Comparison of ENCODE assay signal across 9 cellular contexts in genomic region chr1:39258925-39259244, GRCh38. TPM values are rescaled to one million over a fixed set of nuclear protein-coding genes. Genes with fewer than 3 reads are reported as not detected.
DNase-seq lines count a peak whose midpoint lies in the region; ATAC-seq and TF ChIP-seq lines count a peak whose summit lies in the region.
"Had no signal": no experiment of that assay in that cellular context is flagged by ENCODE, and none has a peak within 500 bp of the region (broad histone marks: within the 10 kb centered on the region; RNA-seq: fewer than 3 reads in every experiment).

No MANE protein-coding gene starts in this region.

- peaks cover 13% of the 10 kb centered on the region for H3K36me3 Mint-ChIP-seq in MCF 10A (ENCODE audit: insufficient read depth, unreplicated experiment)
- H3K36me3 Mint-ChIP-seq in activated CD8-positive, alpha-beta T cell treated with anti-CD3 and anti-CD28 coated beads, Interleukin-2, amount 10 ng/mL, durations not matched to agents 7 days and 5 days (ENCODE audit: low read depth): peaks cover 39% of the 10 kb centered on the region

- intact Hi-C loops in MCF 10A (cut with micrococcal nuclease): loop anchor here (1.0 kb wide), 4 partner anchors 67 to 161 kb away; no protein-coding TSS in a partner anchor
- intact Hi-C loops in mammary epithelial cell (cut with micrococcal nuclease): loop anchor here (1.0 kb wide), 3 partner anchors 67 to 161 kb away; no protein-coding TSS in a partner anchor
- intact Hi-C loops in lower lobe of right lung (cut with DNase I): loop anchor here (10.0 kb wide), 1 partner anchor 54 kb away; the partner anchor contains the start of gene MACF1
- intact Hi-C loops in tibial artery (cut with DNase I; ENCODE audit: low total_unique reads): loop anchor here (5.0 kb wide), 2 partner anchors 47 to 157 kb away; no protein-coding TSS in a partner anchor

- H3K9me3 ChIP-seq in mammary epithelial cell (replicated peaks; ENCODE audit: insufficient read depth, low read length): no peaks in the 10 kb centered on the region
- H3K9me3 ChIP-seq in lower lobe of right lung: no peaks in the 10 kb centered on the region
- H3K9me3 ChIP-seq in tibial artery: no peaks in the 10 kb centered on the region

- POLR2A ChIA-PET in MCF 10A (lab: Yijun Ruan, JAX): interaction anchor here (0.6 to 3.1 kb wide), 17 partner anchors 9 to 165 kb away, joined by 3 to 54 read pairs (median 4); no protein-coding TSS in a partner anchor
- POLR2A ChIA-PET in activated CD8-positive, alpha-beta T cell treated with anti-CD3 and anti-CD28 coated beads, Interleukin-2, amount 10 ng/mL, durations not matched to agents 7 days and 5 days (lab: Charles Lee): interaction anchor here (0.9 to 3.1 kb wide), 5 partner anchors 10 to 65 kb away, joined by 3 to 22 read pairs (median 4); partner anchors contain the start of gene MACF1

- no peak overlapping the region for H3K4me3 Mint-ChIP-seq in MCF 10A (ENCODE audit: unreplicated experiment)
- H3K4me3 Mint-ChIP-seq in activated CD8-positive, alpha-beta T cell treated with anti-CD3 and anti-CD28 coated beads, Interleukin-2, amount 10 ng/mL, durations not matched to agents 7 days and 5 days: no peak overlapping the region
- H3K4me3 Mint-ChIP-seq: mesothelial cell of epicardium had no signal

- no peaks in the 10 kb centered on the region for H3K9me3 Mint-ChIP-seq in MCF 10A (ENCODE audit: unreplicated experiment)
- H3K9me3 Mint-ChIP-seq in activated CD8-positive, alpha-beta T cell treated with anti-CD3 and anti-CD28 coated beads, Interleukin-2, amount 10 ng/mL, durations not matched to agents 7 days and 5 days (ENCODE audit: insufficient read depth): no peaks in the 10 kb centered on the region
- H3K9me3 Mint-ChIP-seq: mesothelial cell of epicardium had no signal

- H3K79me2 ChIP-seq in mammary epithelial cell (ENCODE audit: insufficient read depth, low read length): peaks cover 47% of the 10 kb centered on the region

- no TSS peak for BruUV-seq in MCF 10A (replicated peaks; lab: Mats Ljungman, UMichigan)
- BruUV-seq in mammary epithelial cell (replicated peaks; lab: Mats Ljungman, UMichigan): no TSS peak

- no peak overlapping the region for H3K9ac ChIP-seq in mammary epithelial cell (ENCODE audit: insufficient read depth, low read length)

- in situ Hi-C loops in mammary epithelial cell (cut with MboI; ENCODE audit: low sequenced_read_pairs in 2 of 2): no loop called here

- CTCF ChIA-PET in MCF 10A (lab: Yijun Ruan, JAX) (interaction anchor here (0.6 to 8.1 kb wide), 54 partner anchors 8 to 296 kb away, joined by 3 to 141 read pairs (median 5); no protein-coding TSS in a partner anchor), mammary epithelial cell (lab: Charles Lee; ENCODE audit: low non-redundant PET) (interaction anchor here (0.6 to 2.2 kb wide), 3 partner anchors 59 to 152 kb away, joined by 7 to 25 read pairs (median 8); no protein-coding TSS in a partner anchor)
- CTCF ChIA-PET in activated CD8-positive, alpha-beta T cell treated with anti-CD3 and anti-CD28 coated beads, Interleukin-2, amount 10 ng/mL, durations not matched to agents 7 days and 5 days (lab: Charles Lee): interaction anchor here (0.8 to 18.6 kb wide), 35 partner anchors 9 to 169 kb away, joined by 3 to 517 read pairs (median 7); partner anchors contain the start of gene MACF1

- H3K27ac ChIP-seq in mammary epithelial cell (ENCODE audit: insufficient read depth, low read depth, low read length) (no peak overlapping the region), lower lobe of right lung (no peak overlapping the region), tibial artery (peak overlapping the region; percentile 53 to 56), caudate nucleus (ENCODE audit: low read depth, low read length) (no peak overlapping the region)

- H3K4me3 ChIP-seq in mammary epithelial cell (replicated peaks in 1 of 3; ENCODE audit: insufficient read depth in 1 of 3, low read depth in 2 of 3, low read length in 3 of 3): no peak overlapping the region
- no peak overlapping the region for H3K4me3 ChIP-seq in lower lobe of right lung
- no peak overlapping the region for H3K4me3 ChIP-seq in tibial artery

- peaks cover 10% of the 10 kb centered on the region for H3K4me1 Mint-ChIP-seq in MCF 10A (ENCODE audit: insufficient read depth, unreplicated experiment)
- peaks cover 27% of the 10 kb centered on the region for H3K4me1 Mint-ChIP-seq in activated CD8-positive, alpha-beta T cell treated with anti-CD3 and anti-CD28 coated beads, Interleukin-2, amount 10 ng/mL, durations not matched to agents 7 days and 5 days (ENCODE audit: low read depth)

- ATAC-seq in activated CD8-positive, alpha-beta T cell treated with anti-CD3 and anti-CD28 coated beads, Interleukin-2, amount 10 ng/mL, durations not matched to agents 7 days and 5 days: no peak
- no peak for ATAC-seq in lower lobe of right lung
- no peak for ATAC-seq in HG02938 (IDR thresholded peaks at IDR 0.05; ENCODE audit: unreplicated experiment)
- no peak for ATAC-seq in GM21717 (IDR thresholded peaks at IDR 0.05; ENCODE audit: unreplicated experiment)

- H3K36me3 ChIP-seq in mammary epithelial cell (ENCODE audit: insufficient read depth, low read length) (peaks cover 8% of the 10 kb centered on the region), lower lobe of right lung (peaks cover 62% of the 10 kb centered on the region), tibial artery (peaks cover 0 to 38% (median 6%) of the 10 kb centered on the region in 3 donors)

- H3K4me2 ChIP-seq in mammary epithelial cell (ENCODE audit: insufficient read depth, low read depth, low read length): no peak overlapping the region

- H3K27me3 Mint-ChIP-seq in MCF 10A (ENCODE audit: insufficient read depth, unreplicated experiment): no peaks in the 10 kb centered on the region
- H3K27me3 Mint-ChIP-seq in activated CD8-positive, alpha-beta T cell treated with anti-CD3 and anti-CD28 coated beads, Interleukin-2, amount 10 ng/mL, durations not matched to agents 7 days and 5 days (ENCODE audit: low read depth): no peaks in the 10 kb centered on the region

- TF ChIP-seq CTCF in MCF 10A (IDR thresholded peaks at IDR 0.05; ENCODE audit: unreplicated experiment) (no peak), mammary epithelial cell (conservative IDR thresholded peaks at IDR 0.05 in 1 of 2, IDR thresholded peaks at IDR 0.05 in 1 of 2; ENCODE audit: extremely low read depth in 1 of 2, insufficient read depth in 1 of 2, low read depth in 1 of 2, low read length in 2 of 2) (no peak), lower lobe of right lung (IDR thresholded peaks at IDR 0.05) (peak; percentile 23), tibial artery (IDR thresholded peaks at IDR 0.05) (no peak)

- H4K20me1 ChIP-seq in mammary epithelial cell (ENCODE audit: insufficient read depth, low read length): no peaks in the 10 kb centered on the region

- H3K27me3 ChIP-seq in mammary epithelial cell (ENCODE audit: insufficient read depth, low read length) (no peaks in the 10 kb centered on the region), lower lobe of right lung (ENCODE audit: low read depth) (no peaks in the 10 kb centered on the region), tibial artery (no peaks in the 10 kb centered on the region)

- H3K4me1 ChIP-seq in mammary epithelial cell (ENCODE audit: insufficient read depth, low read length): peaks cover 11% of the 10 kb centered on the region
- peaks cover 28% of the 10 kb centered on the region for H3K4me1 ChIP-seq in lower lobe of right lung
- H3K4me1 ChIP-seq in tibial artery: peaks cover 0 to 65% (median 14%) of the 10 kb centered on the region in 4 donors

- no peak overlapping the region for H2AFZ ChIP-seq in mammary epithelial cell (ENCODE audit: low read depth, low read length)

- dilution Hi-C loops in mammary epithelial cell (cut with HindIII; ENCODE audit: low sequenced_read_pairs): no loop called here

- DNase-seq in MCF 10A (ENCODE audit: unreplicated experiment) (no peak), mammary epithelial cell (no peak), lower lobe of right lung (no peak), tibial artery (no peak), caudate nucleus (lab: John Stamatoyannopoulos, UW) (no peak)
- DNase-seq in activated CD8-positive, alpha-beta T cell treated with anti-CD3 and anti-CD28 coated beads, Interleukin-2, amount 10 ng/mL, durations not matched to agents 7 days and 5 days: no peak

- peak overlapping the region; percentile 41 for H3K27ac Mint-ChIP-seq in MCF 10A (ENCODE audit: low read depth, unreplicated experiment)
- peak overlapping the region; percentile 36 for H3K27ac Mint-ChIP-seq in activated CD8-positive, alpha-beta T cell treated with anti-CD3 and anti-CD28 coated beads, Interleukin-2, amount 10 ng/mL, durations not matched to agents 7 days and 5 days
- H3K27ac Mint-ChIP-seq: mesothelial cell of epicardium had no signal

RNA-seq across cellular contexts. Expression of gene MACF1, which starts 54.4 kb away (rescaled TPM):
- total RNA-seq in MCF 10A (2022) (188 and 197 TPM in 2 replicates), mammary epithelial cell (100 to 1,000 TPM; 304 to 440 TPM), lower lobe of right lung (506 TPM)
- polyA plus RNA-seq in mammary epithelial cell: 46.4 TPM
- polyA minus RNA-seq in mammary epithelial cell: 258 TPM
- 100 to 1,000 TPM; 353 to 366 TPM for total RNA-seq in activated CD8-positive, alpha-beta T cell treated with anti-CD3 and anti-CD28 coated beads, Interleukin-2, amount 10 ng/mL, durations not matched to agents 7 days and 5 days

Comparison
In these comparisons a context has a peak if more than half of its experiments do, and no peak if none do; other contexts are left out.
1. H3K27ac ChIP-seq: peak in tibial artery (2 of 2); none in mammary epithelial cell (single experiment), lower lobe of right lung (single experiment) and caudate nucleus (single experiment).